ENCODE assay signal across 8 cellular contexts in genomic region chr11:88016392-88017020, GRCh38.
DNase-seq lines count a peak whose midpoint lies in the region; ATAC-seq and TF ChIP-seq lines count a peak whose summit lies in the region.

No MANE protein-coding gene starts in this region.

- no peaks in the 10 kb centered on the region for H3K36me3 Mint-ChIP-seq in activated T-helper 1 cell treated with anti-CD3 and anti-CD28 coated beads, Interleukin-12 subunit alpha, Interleukin-12 subunit beta, Interleukin-2, Interleukin-4 antibody, amounts not matched to agents 30 ng/mL and 10 ng/mL and 1 ng/mL, durations not matched to agents 14 hours and 24 hours and 36 hours (ENCODE audit: low read depth)

- H3K36me3 ChIP-seq in KMS-11 (ENCODE audit: insufficient read depth) (no peaks in the 10 kb centered on the region), PC-9 (ENCODE audit: low read depth) (no peaks in the 10 kb centered on the region)

- H3K9me3 ChIP-seq in PC-9 (ENCODE audit: insufficient read depth, low read depth) = no peaks in the 10 kb centered on the region

- intact Hi-C loops in PC-9 (cut with micrococcal nuclease; ENCODE audit: unreplicated experiment) = loop anchor here (1.0 kb wide), 1 partner anchor 528 kb away; no protein-coding TSS in a partner anchor
- intact Hi-C loops in activated T-helper 1 cell treated with anti-CD3 and anti-CD28 coated beads, Interleukin-12 subunit alpha, Interleukin-12 subunit beta, Interleukin-2, Interleukin-4 antibody, amounts not matched to agents 30 ng/mL and 10 ng/mL and 1 ng/mL, durations not matched to agents 14 hours and 24 hours and 36 hours (cut with micrococcal nuclease) = loop anchor here (1.0 kb wide), 3 partner anchors 216 to 536 kb away; no protein-coding TSS in a partner anchor

- H3K4me2 ChIP-seq in KMS-11 (no peak overlapping the region), PC-9 (no peak overlapping the region)

- POLR2A ChIA-PET in PC-9 (lab: Charles Lee; ENCODE audit: unreplicated experiment) = interaction anchor here (0.6 kb wide), 1 partner anchor 321 kb away, joined by 14 read pairs; the partner anchor contains the start of gene CTSC

- H3F3A ChIP-seq in PC-9 (ENCODE audit: insufficient read depth, low read depth) = no peaks in the 10 kb centered on the region

- H3K27me3 ChIP-seq in KMS-11 (ENCODE audit: insufficient read depth, low read depth) (no peaks in the 10 kb centered on the region), PC-9 (ENCODE audit: insufficient read depth, low read depth) (no peaks in the 10 kb centered on the region)

- CTCF ChIA-PET in PC-9 (lab: Charles Lee) = interaction anchor here (0.6 to 1.5 kb wide), 4 partner anchors 35 to 535 kb away, joined by 3 to 8 read pairs (median 4); no protein-coding TSS in a partner anchor

- TF ChIP-seq CTCF in KMS-11 (conservative IDR thresholded peaks at IDR 0.05; ENCODE audit: low read depth, low read length) (peak; percentile 76), PC-9 (conservative IDR thresholded peaks at IDR 0.05) (peak; percentile 95)

- H3K4me1 ChIP-seq in KMS-11 (ENCODE audit: low read depth, poor library complexity, severe bottlenecking) = no peaks in the 10 kb centered on the region
- 0 out of 2 replicates have a peak, but pooled peaks cover 2% of the 10 kb centered on the region for H3K4me1 ChIP-seq in PC-9 (replicated peaks; ENCODE audit: insufficient read depth)

- H3K27ac ChIP-seq in KMS-11 (no peak overlapping the region), PC-9 (no peak overlapping the region)

- H3K9me2 ChIP-seq in PC-9 (ENCODE audit: insufficient read depth) = no peaks in the 10 kb centered on the region

- H3K4me3 ChIP-seq in KMS-11 (IDR thresholded peaks at IDR 0.05; ENCODE audit: insufficient read depth, low read depth, low read length) = no peak overlapping the region
- H3K4me3 ChIP-seq in PC-9 = no peak overlapping the region

- no peaks in the 10 kb centered on the region for H3K4me1 Mint-ChIP-seq in activated T-helper 1 cell treated with anti-CD3 and anti-CD28 coated beads, Interleukin-12 subunit alpha, Interleukin-12 subunit beta, Interleukin-2, Interleukin-4 antibody, amounts not matched to agents 30 ng/mL and 10 ng/mL and 1 ng/mL, durations not matched to agents 14 hours and 24 hours and 36 hours (ENCODE audit: low read depth)

- no peak overlapping the region for H3K27ac Mint-ChIP-seq in activated T-helper 1 cell treated with anti-CD3 and anti-CD28 coated beads, Interleukin-12 subunit alpha, Interleukin-12 subunit beta, Interleukin-2, Interleukin-4 antibody, amounts not matched to agents 30 ng/mL and 10 ng/mL and 1 ng/mL, durations not matched to agents 14 hours and 24 hours and 36 hours

- no peaks in the 10 kb centered on the region for H4K20me1 ChIP-seq in KMS-11 (ENCODE audit: insufficient read depth)
- H4K20me1 ChIP-seq in PC-9 (ENCODE audit: insufficient read depth) = no peaks in the 10 kb centered on the region

- no peak overlapping the region for H3K4me3 Mint-ChIP-seq in activated T-helper 1 cell treated with anti-CD3 and anti-CD28 coated beads, Interleukin-12 subunit alpha, Interleukin-12 subunit beta, Interleukin-2, Interleukin-4 antibody, amounts not matched to agents 30 ng/mL and 10 ng/mL and 1 ng/mL, durations not matched to agents 14 hours and 24 hours and 36 hours

- DNase-seq in ELF-1 (ENCODE audit: low read depth, low spot score) = peak; percentile 41
- peak; percentile 62 to 79 for DNase-seq in PC-9
- peak; percentile 29 for DNase-seq in activated T-helper 1 cell treated with anti-CD3 and anti-CD28 coated beads, Interleukin-12 subunit alpha, Interleukin-12 subunit beta, Interleukin-2, Interleukin-4 antibody, amounts not matched to agents 30 ng/mL and 10 ng/mL and 1 ng/mL, durations not matched to agents 14 hours and 24 hours and 36 hours (ENCODE audit: low spot score)
- DNase-seq in globus pallidus (ENCODE audit: low spot score) = peak; percentile 57
- peak; percentile 86 for DNase-seq in pons (ENCODE audit: low spot score)
- no peak for DNase-seq in NCI-H128 (lab: John Stamatoyannopoulos, UW; ENCODE audit: unreplicated experiment)

- peak; percentile 89 for ATAC-seq in GM21786 (IDR thresholded peaks at IDR 0.05; ENCODE audit: unreplicated experiment)

- BruUV-seq in PC-9 (replicated peaks; lab: Mats Ljungman, UMichigan) = no TSS peak

- H3K79me2 ChIP-seq in KMS-11 (ENCODE audit: insufficient read depth, low read depth) (no peaks in the 10 kb centered on the region), PC-9 (ENCODE audit: low read depth) (no peaks in the 10 kb centered on the region)

- H3K9me3 Mint-ChIP-seq in activated T-helper 1 cell treated with anti-CD3 and anti-CD28 coated beads, Interleukin-12 subunit alpha, Interleukin-12 subunit beta, Interleukin-2, Interleukin-4 antibody, amounts not matched to agents 30 ng/mL and 10 ng/mL and 1 ng/mL, durations not matched to agents 14 hours and 24 hours and 36 hours = no peaks in the 10 kb centered on the region

- no peak overlapping the region for H2AFZ ChIP-seq in KMS-11 (ENCODE audit: low read depth)
- no peak overlapping the region; the same call in 1 of the 2 replicates for H2AFZ ChIP-seq in PC-9

- H3K9ac ChIP-seq in KMS-11 = no peak overlapping the region

- no peaks in the 10 kb centered on the region for H3K27me3 Mint-ChIP-seq in activated T-helper 1 cell treated with anti-CD3 and anti-CD28 coated beads, Interleukin-12 subunit alpha, Interleukin-12 subunit beta, Interleukin-2, Interleukin-4 antibody, amounts not matched to agents 30 ng/mL and 10 ng/mL and 1 ng/mL, durations not matched to agents 14 hours and 24 hours and 36 hours (ENCODE audit: insufficient read depth)
